ENCODE assay signal across 18 cellular contexts in genomic region chr7:8500286-8500685, GRCh38.
"Had no signal": no experiment of that assay in that cellular context is flagged by ENCODE, and none has a peak within 500 bp of the region (broad histone marks: within the 10 kb centered on the region; RNA-seq: fewer than 3 reads in every experiment).

No MANE protein-coding gene starts in this region.

- ATAC-seq: left cardiac atrium; natural killer cell; sciatic nerve; stimulated activated effector memory CD8-positive, alpha-beta T cell treated with anti-CD3 and anti-CD28 coated beads, Interleukin-12 subunit alpha, Interleukin-12 subunit beta, amount 100 ng/mL, for 72 hours had no signal

- H3K4me3 ChIP-seq: cardiac muscle cell, dorsolateral prefrontal cortex, thyroid gland had no signal

- H3K36me3 ChIP-seq: cardiac muscle cell, neutrophil, thyroid gland, WERI-Rb-1 had no signal

- H3K27ac ChIP-seq: cardiac muscle cell, dorsolateral prefrontal cortex, neutrophil, parathyroid adenoma, thyroid gland, WERI-Rb-1 had no signal

- H3K9ac ChIP-seq: parathyroid adenoma had no signal

- H3K4me1 ChIP-seq: parathyroid adenoma, thyroid gland had no signal

- H3K27me3 ChIP-seq: cardiac muscle cell, neutrophil, thyroid gland had no signal

- H3K79me2 ChIP-seq: parathyroid adenoma had no signal

- H2AFZ ChIP-seq: parathyroid adenoma had no signal

- DNase-seq: activated CD4-positive, alpha-beta T cell treated with anti-CD3 and anti-CD28 coated beads for 1 hour; activated CD4-positive, alpha-beta T cell treated with anti-CD3 and anti-CD28 coated beads, Interleukin-2, amount 50 U/mL, for 4 hours; activated gamma-delta T cell treated with Interleukin-2 at 50 U/mL for 16 hours; activated T-cell treated with anti-CD3 and anti-CD28 coated beads for 4 hours; amniotic stem cell; left cardiac atrium; mesendoderm; natural killer cell; stimulated activated CD4-positive, alpha-beta T cell treated with anti-CD3 and anti-CD28 coated beads, Interleukin-4, amount 100 ng/mL, for 24 hours; T-helper 2 cell; thyroid gland; WERI-Rb-1 had no signal

- H3K9me3 ChIP-seq: neutrophil, thyroid gland had no signal
